In genomic region chr6:83838727-83839126, GRCh38 we compare ENCODE assay signal across 20 cellular contexts. TPM values are rescaled to one million over a fixed set of nuclear protein-coding genes. Genes with fewer than 3 reads are reported as not detected.
"Had no signal": no experiment of that assay in that cellular context is flagged by ENCODE, and none has a peak within 500 bp of the region (broad histone marks: within the 10 kb centered on the region; RNA-seq: fewer than 3 reads in every experiment).

No MANE protein-coding gene starts in this region.

- H3K4me1 ChIP-seq: esophagus muscularis mucosa, left ventricle myocardium inferior, tibial nerve, uterus had no signal

- H3K4me1 Mint-ChIP-seq: memory B cell; natural killer cell; stimulated activated naive B cell treated with anti-CD40 and anti-IgM and Interleukin-4, amounts not matched to agents 10 μg/mL and 1 μg/mL and 100 μg/mL, for 72 hours had no signal

- H3K27ac Mint-ChIP-seq: memory B cell; natural killer cell; stimulated activated naive B cell treated with anti-CD40 and anti-IgM and Interleukin-4, amounts not matched to agents 10 μg/mL and 1 μg/mL and 100 μg/mL, for 72 hours; T-helper 2 cell treated with Interferon-gamma antibody and Interleukin-4, amounts not matched to agents 5 μg/mL and 100 μg/mL, for 36 hours had no signal

- H3K27ac ChIP-seq: esophagus muscularis mucosa, left ventricle myocardium inferior, neutrophil, tibial nerve, uterus had no signal

- H3K9me3 ChIP-seq: neutrophil, uterus had no signal

- DNase-seq: activated CD4-positive, alpha-beta T cell treated with anti-CD3 and anti-CD28 coated beads, Interleukin-2, amount 50 U/mL, for 1 hour; activated naive CD4-positive, alpha-beta T cell treated with Interleukin-2 at 50 U/mL for 16 hours; activated T-cell treated with anti-CD3 and anti-CD28 coated beads for 4 hours; anterior cingulate cortex; hippocampal formation; left ventricle myocardium inferior; natural killer cell; stimulated activated CD4-positive, alpha-beta T cell treated with anti-CD3 and anti-CD28 coated beads, Interleukin-2, amount 100 ng/mL, for 48 hours; stimulated activated naive B cell treated with anti-CD40 and anti-IgM and Interleukin-4, amounts not matched to agents 10 μg/mL and 1 μg/mL and 100 μg/mL, for 72 hours; uterus had no signal

- H3K4me3 Mint-ChIP-seq: memory B cell; natural killer cell; stimulated activated naive B cell treated with anti-CD40 and anti-IgM and Interleukin-4, amounts not matched to agents 10 μg/mL and 1 μg/mL and 100 μg/mL, for 72 hours; T-helper 2 cell treated with Interferon-gamma antibody and Interleukin-4, amounts not matched to agents 5 μg/mL and 100 μg/mL, for 36 hours had no signal

- H3K36me3 Mint-ChIP-seq: natural killer cell; stimulated activated naive B cell treated with anti-CD40 and anti-IgM and Interleukin-4, amounts not matched to agents 10 μg/mL and 1 μg/mL and 100 μg/mL, for 72 hours had no signal

- H3K4me3 ChIP-seq: esophagus muscularis mucosa, left ventricle myocardium inferior, tibial nerve, uterus had no signal

- H3K36me3 ChIP-seq: esophagus muscularis mucosa, left ventricle myocardium inferior, neutrophil, tibial nerve, uterus had no signal

- ATAC-seq: activated CD4-positive, CD25-positive, alpha-beta regulatory T cell treated with anti-CD3 and anti-CD28 coated beads, Interleukin-2, amount 50 U/mL, for 24 hours; natural killer cell; stimulated activated naive B cell treated with anti-CD40 and anti-IgM and Interleukin-4, amounts not matched to agents 10 μg/mL and 1 μg/mL and 100 μg/mL, for 72 hours had no signal

- H3K9me3 Mint-ChIP-seq: T-helper 2 cell treated with Interferon-gamma antibody and Interleukin-4, amounts not matched to agents 5 μg/mL and 100 μg/mL, for 36 hours had no signal

- H3K27me3 ChIP-seq: esophagus muscularis mucosa, tibial nerve, uterus had no signal

RNA-seq across cellular contexts. Expression of gene RIPPLY2, which starts 14.4 kb away (rescaled TPM):
- total RNA-seq: esophagus muscularis mucosa, kidney epithelial cell, left ventricle myocardium inferior, mucosa of gallbladder, natural killer cell, renal cortical epithelial cell, subcutaneous adipose tissue had no signal
